ENCODE assay signal across 8 cellular contexts in genomic region chr16:83952587-83952939, GRCh38. TPM values are rescaled to one million over a fixed set of nuclear protein-coding genes. Genes with fewer than 3 reads are reported as not detected.
DNase-seq lines count a peak whose midpoint lies in the region; ATAC-seq and TF ChIP-seq lines count a peak whose summit lies in the region.

No MANE protein-coding gene starts in this region.

- no peaks in the 10 kb centered on the region for H3K9me3 Mint-ChIP-seq in activated CD4-positive, alpha-beta T cell treated with anti-CD3 and anti-CD28 coated beads, Interleukin-2, amount 10 ng/mL, durations not matched to agents 7 days and 5 days
- H3K9me3 Mint-ChIP-seq in activated naive CD8-positive, alpha-beta T cell (ENCODE audit: low read depth) = no peaks in the 10 kb centered on the region

- H3K36me3 Mint-ChIP-seq in activated CD4-positive, alpha-beta T cell treated with anti-CD3 and anti-CD28 coated beads, Interleukin-2, amount 10 ng/mL, durations not matched to agents 7 days and 5 days (ENCODE audit: low read depth) = no peaks in the 10 kb centered on the region
- no peaks in the 10 kb centered on the region for H3K36me3 Mint-ChIP-seq in activated naive CD8-positive, alpha-beta T cell

- H3K27me3 Mint-ChIP-seq in activated CD4-positive, alpha-beta T cell treated with anti-CD3 and anti-CD28 coated beads, Interleukin-2, amount 10 ng/mL, durations not matched to agents 7 days and 5 days = peaks cover 13% of the 10 kb centered on the region
- peaks cover 7% of the 10 kb centered on the region for H3K27me3 Mint-ChIP-seq in activated naive CD8-positive, alpha-beta T cell

- DNase-seq in activated CD4-positive, alpha-beta T cell treated with anti-CD3 and anti-CD28 coated beads, Interleukin-2, amount 10 ng/mL, durations not matched to agents 7 days and 5 days = no peak
- DNase-seq in activated CD4-positive, alpha-beta T cell treated with anti-CD3 and anti-CD28 coated beads, Interleukin-2, amount 50 U/mL, for 1 hour = no peak
- peak; percentile 51 for DNase-seq in kidney glomerular epithelial cell (lab: John Stamatoyannopoulos, UW)
- DNase-seq in tibial artery = no peak
- no peak for DNase-seq in AG20443 (ENCODE audit: low spot score)

- CTCF ChIA-PET in activated CD4-positive, alpha-beta T cell treated with anti-CD3 and anti-CD28 coated beads, Interleukin-2, amount 10 ng/mL, durations not matched to agents 7 days and 5 days (lab: Charles Lee) = no interaction called here

- intact Hi-C loops in tibial artery (cut with DNase I; ENCODE audit: low total_unique reads) = no loop called here

- peaks cover 17% of the 10 kb centered on the region for H3K4me1 Mint-ChIP-seq in activated CD4-positive, alpha-beta T cell treated with anti-CD3 and anti-CD28 coated beads, Interleukin-2, amount 10 ng/mL, durations not matched to agents 7 days and 5 days
- peaks cover 10% of the 10 kb centered on the region for H3K4me1 Mint-ChIP-seq in activated naive CD8-positive, alpha-beta T cell (ENCODE audit: low read depth)

- peaks cover 0 to 43% (median 28%) of the 10 kb centered on the region in 4 donors for H3K4me1 ChIP-seq in tibial artery

- peak overlapping the region; percentile 62 to 67 for H3K4me3 ChIP-seq in tibial artery

- H3K27ac Mint-ChIP-seq in activated CD4-positive, alpha-beta T cell treated with anti-CD3 and anti-CD28 coated beads, Interleukin-2, amount 10 ng/mL, durations not matched to agents 7 days and 5 days = no peak overlapping the region
- H3K27ac Mint-ChIP-seq in activated naive CD8-positive, alpha-beta T cell = peak overlapping the region; percentile 22

- H3K9me3 ChIP-seq in tibial artery = no peaks in the 10 kb centered on the region

- TF ChIP-seq CTCF in tibial artery (IDR thresholded peaks at IDR 0.05) = no peak

- H3K36me3 ChIP-seq in tibial artery = peaks cover 0 to 10% (median 0%) of the 10 kb centered on the region in 3 donors

- H3K27me3 ChIP-seq in tibial artery = no peaks in the 10 kb centered on the region

- H3K4me3 Mint-ChIP-seq in activated CD4-positive, alpha-beta T cell treated with anti-CD3 and anti-CD28 coated beads, Interleukin-2, amount 10 ng/mL, durations not matched to agents 7 days and 5 days = peak overlapping the region; percentile 70
- peak overlapping the region; percentile 82 for H3K4me3 Mint-ChIP-seq in activated naive CD8-positive, alpha-beta T cell

- no peak for ATAC-seq in HG03469 (IDR thresholded peaks at IDR 0.05; ENCODE audit: unreplicated experiment)
- ATAC-seq in GM18502 (IDR thresholded peaks at IDR 0.05; ENCODE audit: poor library complexity, unreplicated experiment) = no peak

- POLR2A ChIA-PET in activated CD4-positive, alpha-beta T cell treated with anti-CD3 and anti-CD28 coated beads, Interleukin-2, amount 10 ng/mL, durations not matched to agents 7 days and 5 days (lab: Charles Lee) = no interaction called here

- peak overlapping the region; percentile 88 to 89 for H3K27ac ChIP-seq in tibial artery

RNA-seq across cellular contexts. Expression of gene OSGIN1, which starts 0.5 kb away (rescaled TPM):
- total RNA-seq in activated CD4-positive, alpha-beta T cell treated with anti-CD3 and anti-CD28 coated beads, Interleukin-2, amount 10 ng/mL, durations not matched to agents 7 days and 5 days = under 1 TPM; 0.48 to 0.77 TPM

RNA-seq across cellular contexts. Expression of gene NECAB2, which starts 15.5 kb away (rescaled TPM):
- not detected for total RNA-seq in activated CD4-positive, alpha-beta T cell treated with anti-CD3 and anti-CD28 coated beads, Interleukin-2, amount 10 ng/mL, durations not matched to agents 7 days and 5 days

RNA-seq across cellular contexts. Expression of gene MLYCD, which starts 53.6 kb away (rescaled TPM):
- 1 to 10 TPM; 5.3 TPM for total RNA-seq in activated CD4-positive, alpha-beta T cell treated with anti-CD3 and anti-CD28 coated beads, Interleukin-2, amount 10 ng/mL, durations not matched to agents 7 days and 5 days
